In genomic region chr7:129870668-129871067, GRCh38 we compare ENCODE assay signal across 16 cellular contexts.
"Had no signal": no experiment of that assay in that cellular context is flagged by ENCODE, and none has a peak within 500 bp of the region (broad histone marks: within the 10 kb centered on the region; RNA-seq: fewer than 3 reads in every experiment).

No MANE protein-coding gene starts in this region.

- H3K4me1 ChIP-seq: colonic mucosa had no signal

- H3K9me3 Mint-ChIP-seq: activated CD4-positive, alpha-beta memory T cell treated with anti-CD3 and anti-CD28 coated beads, Interleukin-2, amount 10 ng/mL, durations not matched to agents 7 days and 5 days; activated naive CD4-positive, alpha-beta T cell treated with anti-CD3 and anti-CD28 coated beads, Interleukin-2, amount 10 ng/mL, durations not matched to agents 7 days and 5 days; immature natural killer cell; stimulated activated effector memory CD8-positive, alpha-beta T cell treated with anti-CD3 and anti-CD28 coated beads, Interleukin-12 subunit alpha, Interleukin-12 subunit beta, amount 100 ng/mL, for 72 hours; T-helper 1 cell treated with Interleukin-12 subunit alpha and Interleukin-12 subunit beta and Interleukin-4 antibody, amounts not matched to agents 30 μg/mL and 1 μg/mL, for 36 hours had no signal

- H3K27me3 Mint-ChIP-seq: activated CD4-positive, alpha-beta memory T cell treated with anti-CD3 and anti-CD28 coated beads, Interleukin-2, amount 10 ng/mL, durations not matched to agents 7 days and 5 days; activated naive CD4-positive, alpha-beta T cell treated with anti-CD3 and anti-CD28 coated beads, Interleukin-2, amount 10 ng/mL, durations not matched to agents 7 days and 5 days; activated T-cell treated with anti-CD3 and anti-CD28 coated beads, Interleukin-2, amount 50 U/mL, for 24 hours had no signal

- H3K9me3 ChIP-seq: colonic mucosa, esophagus squamous epithelium, lower lobe of right lung, ovary, transverse colon, vagina had no signal

- H3K27ac ChIP-seq: colonic mucosa, esophagus squamous epithelium, lower lobe of right lung, ovary, transverse colon, vagina had no signal

- H3K36me3 ChIP-seq: colonic mucosa, ovary, transverse colon, vagina had no signal

- H3K4me3 Mint-ChIP-seq: activated CD4-positive, alpha-beta memory T cell treated with anti-CD3 and anti-CD28 coated beads, Interleukin-2, amount 10 ng/mL, durations not matched to agents 7 days and 5 days; activated naive CD4-positive, alpha-beta T cell treated with anti-CD3 and anti-CD28 coated beads, Interleukin-2, amount 10 ng/mL, durations not matched to agents 7 days and 5 days; activated T-cell treated with anti-CD3 and anti-CD28 coated beads, Interleukin-2, amount 50 U/mL, for 24 hours; immature natural killer cell; neural crest cell; stimulated activated effector memory CD8-positive, alpha-beta T cell treated with anti-CD3 and anti-CD28 coated beads, Interleukin-12 subunit alpha, Interleukin-12 subunit beta, amount 100 ng/mL, for 72 hours; T-helper 1 cell treated with Interleukin-12 subunit alpha and Interleukin-12 subunit beta and Interleukin-4 antibody, amounts not matched to agents 30 μg/mL and 1 μg/mL, for 36 hours had no signal

- H3K4me1 Mint-ChIP-seq: activated naive CD4-positive, alpha-beta T cell treated with anti-CD3 and anti-CD28 coated beads, Interleukin-2, amount 10 ng/mL, durations not matched to agents 7 days and 5 days had no signal

- ATAC-seq: lower lobe of right lung; stimulated activated effector memory CD8-positive, alpha-beta T cell treated with anti-CD3 and anti-CD28 coated beads, Interleukin-12 subunit alpha, Interleukin-12 subunit beta, amount 100 ng/mL, for 72 hours had no signal

- H3K27me3 ChIP-seq: colonic mucosa, esophagus squamous epithelium, ovary, transverse colon, vagina had no signal

- H3K27ac Mint-ChIP-seq: activated CD4-positive, alpha-beta memory T cell treated with anti-CD3 and anti-CD28 coated beads, Interleukin-2, amount 10 ng/mL, durations not matched to agents 7 days and 5 days; activated naive CD4-positive, alpha-beta T cell treated with anti-CD3 and anti-CD28 coated beads, Interleukin-2, amount 10 ng/mL, durations not matched to agents 7 days and 5 days; activated T-cell treated with anti-CD3 and anti-CD28 coated beads, Interleukin-2, amount 50 U/mL, for 24 hours; stimulated activated effector memory CD8-positive, alpha-beta T cell treated with anti-CD3 and anti-CD28 coated beads, Interleukin-12 subunit alpha, Interleukin-12 subunit beta, amount 100 ng/mL, for 72 hours had no signal

- DNase-seq: activated CD4-positive, alpha-beta memory T cell treated with anti-CD3 and anti-CD28 coated beads, Interleukin-2, amount 10 ng/mL, durations not matched to agents 7 days and 5 days; activated CD4-positive, alpha-beta T cell treated with anti-CD3 and anti-CD28 coated beads for 4 hours; activated naive CD4-positive, alpha-beta T cell treated with anti-CD3 and anti-CD28 coated beads, Interleukin-2, amount 10 ng/mL, durations not matched to agents 7 days and 5 days; activated T-cell treated with anti-CD3 and anti-CD28 coated beads, Interleukin-2, amount 50 U/mL, for 24 hours; caudate nucleus; colonic mucosa; effector CD8-positive, alpha-beta T cell; esophagus squamous epithelium; immature natural killer cell; lower lobe of right lung; ovary; transverse colon had no signal

- H3K4me3 ChIP-seq: colonic mucosa, esophagus squamous epithelium, lower lobe of right lung, ovary, transverse colon, vagina had no signal
